Comparison of ENCODE assay signal across 14 cellular contexts in genomic region chr3:94413721-94414106, GRCh38.
A peak's percentile ranks its signal among the peaks of the same experiment; 100 is the strongest.
DNase-seq lines count a peak whose midpoint lies in the region; ATAC-seq, FAIRE-seq and TF ChIP-seq lines count a peak whose summit lies in the region.
"Had no signal": no experiment of that assay in that cellular context is flagged by ENCODE, and none has a peak within 500 bp of the region (broad histone marks: within the 10 kb centered on the region; RNA-seq: fewer than 3 reads in every experiment).

No MANE protein-coding gene starts in this region.

- H3K4me2 ChIP-seq in astrocyte (ENCODE audit: low read length) = peak overlapping the region; percentile 17

- no peaks in the 10 kb centered on the region for H3K9me3 ChIP-seq in astrocyte (ENCODE audit: insufficient read depth, low read depth, low read length)
- H3K9me3 ChIP-seq: SJCRH30 had no signal

- no peaks in the 10 kb centered on the region for H3K27me3 Mint-ChIP-seq in astrocyte (ENCODE audit: low read depth, unreplicated experiment)

- H3K9me3 Mint-ChIP-seq in astrocyte (ENCODE audit: unreplicated experiment) = no peaks in the 10 kb centered on the region

- no peak for FAIRE-seq in astrocyte (lab: Jason Lieb, UNC)
- FAIRE-seq: islet of Langerhans had no signal

- no peak for TF ChIP-seq CTCF in astrocyte (IDR thresholded peaks at IDR 0.05; ENCODE audit: insufficient read depth, low read depth, low read length)
- TF ChIP-seq CTCF in foreskin keratinocyte (conservative IDR thresholded peaks at IDR 0.05) = no peak

- H3K4me1 Mint-ChIP-seq in astrocyte (ENCODE audit: low read depth, unreplicated experiment) = peaks cover 12% of the 10 kb centered on the region

- H3K36me3 Mint-ChIP-seq in astrocyte (ENCODE audit: low read depth, unreplicated experiment) = no peaks in the 10 kb centered on the region

- no peak overlapping the region for H3K4me3 ChIP-seq in ACC112 (ENCODE audit: low read depth, low read length)
- no peak overlapping the region for H3K4me3 ChIP-seq in astrocyte (ENCODE audit: insufficient read depth, low read depth, low read length)
- H3K4me3 ChIP-seq: SJCRH30 had no signal

- H3K36me3 ChIP-seq in ACC112 (ENCODE audit: insufficient read depth, low read length) = no peaks in the 10 kb centered on the region
- no peaks in the 10 kb centered on the region for H3K36me3 ChIP-seq in astrocyte (ENCODE audit: insufficient read depth, low read length)
- H3K36me3 ChIP-seq: SJCRH30 had no signal

- H3K4me1 ChIP-seq in ACC112 (ENCODE audit: control insufficient read depth, insufficient read depth, low read length, unreplicated experiment) (peaks cover 15% of the 10 kb centered on the region), astrocyte (ENCODE audit: insufficient read depth, low read length) (peaks cover 9% of the 10 kb centered on the region), foreskin keratinocyte (peaks cover 18% of the 10 kb centered on the region)

- no peak overlapping the region for H3K4me3 Mint-ChIP-seq in astrocyte (ENCODE audit: unreplicated experiment)

- ATAC-seq in foreskin keratinocyte = peak; percentile 64
- no peak for ATAC-seq in HG02840 (IDR thresholded peaks at IDR 0.05; ENCODE audit: low FRiP score, unreplicated experiment)
- no peak for ATAC-seq in HG03196 (IDR thresholded peaks at IDR 0.05; ENCODE audit: unreplicated experiment)
- ATAC-seq: esophagus mucosa had no signal

- H3K79me2 ChIP-seq in ACC112 (ENCODE audit: control insufficient read depth, insufficient read depth, low read length, unreplicated experiment) (no peaks in the 10 kb centered on the region), astrocyte (ENCODE audit: insufficient read depth, low read length) (no peaks in the 10 kb centered on the region)

- H4K20me1 ChIP-seq in astrocyte (ENCODE audit: insufficient read depth, low read length) = no peaks in the 10 kb centered on the region

- DNase-seq in HCEC 1CT (peak; percentile 86), astrocyte (ENCODE audit: low read depth) (peak; percentile 92), foreskin keratinocyte (peak; percentile 54 to 76), activated gamma-delta T cell treated with Interleukin-2 at 50 U/mL for 16 hours (no peak), hippocampal formation (lab: John Stamatoyannopoulos, UW) (no peak)
- DNase-seq: activated naive CD4-positive, alpha-beta T cell treated with anti-CD3 and anti-CD28 coated beads, Interleukin-2, amount 50 U/mL, for 16 hours; DMS 273 treated with DMSO at 0.1 percent for 48 hours; NCI-H2029 had no signal

- no peak overlapping the region for H3K9ac ChIP-seq in astrocyte (ENCODE audit: low read length)

- no peak overlapping the region for H2AFZ ChIP-seq in ACC112 (ENCODE audit: low read length, unreplicated experiment)
- no peak overlapping the region for H2AFZ ChIP-seq in astrocyte (ENCODE audit: low read depth, low read length)

- peak overlapping the region; percentile 85 for H3K27ac Mint-ChIP-seq in astrocyte (ENCODE audit: unreplicated experiment)

- H3K27me3 ChIP-seq in ACC112 (ENCODE audit: insufficient read depth, low read length) = no peaks in the 10 kb centered on the region
- no peaks in the 10 kb centered on the region for H3K27me3 ChIP-seq in astrocyte (ENCODE audit: insufficient read depth, low read length)
- H3K27me3 ChIP-seq in foreskin keratinocyte = no peaks in the 10 kb centered on the region
- H3K27me3 ChIP-seq: SJCRH30 had no signal

- 0 out of 2 replicates have a peak overlapping the region, but pooled peaks have one; percentile 2 for H3K27ac ChIP-seq in ACC112 (ENCODE audit: low read depth, low read length)
- H3K27ac ChIP-seq in astrocyte (ENCODE audit: low read depth, low read length) = no peak overlapping the region
- peak overlapping the region; percentile 63 for H3K27ac ChIP-seq in foreskin keratinocyte
- H3K27ac ChIP-seq: SJCRH30 had no signal

Comparison
In these comparisons a context has a peak if more than half of its experiments do, and no peak if none do; other contexts are left out.
1. DNase-seq: peak in HCEC 1CT (single experiment), astrocyte (single experiment) and foreskin keratinocyte (2 of 2); none in activated gamma-delta T cell treated with Interleukin-2 at 50 U/mL for 16 hours (single experiment) and hippocampal formation (0 of 2).